In genomic region chr14:106393742-106394141, GRCh38 we compare ENCODE assay signal across 26 cellular contexts.
"Had no signal": no experiment of that assay in that cellular context is flagged by ENCODE, and none has a peak within 500 bp of the region (broad histone marks: within the 10 kb centered on the region; RNA-seq: fewer than 3 reads in every experiment).

No MANE protein-coding gene starts in this region.

- H3K27me3 Mint-ChIP-seq: type B pancreatic cell had no signal

- H3K4me1 ChIP-seq: left lung, lower lobe of right lung, pancreas, prostate gland, sigmoid colon, spleen, suprapubic skin, tibial nerve, uterus had no signal

- H3K9me3 ChIP-seq: left lung, lower lobe of right lung, pancreas, prostate gland, sigmoid colon, suprapubic skin, thoracic aorta, tibial nerve, uterus had no signal

- H3K36me3 Mint-ChIP-seq: immature natural killer cell; naive thymus-derived CD8-positive, alpha-beta T cell; stimulated activated effector memory CD8-positive, alpha-beta T cell treated with anti-CD3 and anti-CD28 coated beads, Interleukin-12 subunit alpha, Interleukin-12 subunit beta, amount 100 ng/mL, for 72 hours had no signal

- H3K9me3 Mint-ChIP-seq: immature natural killer cell; naive thymus-derived CD8-positive, alpha-beta T cell; stimulated activated effector memory CD8-positive, alpha-beta T cell treated with anti-CD3 and anti-CD28 coated beads, Interleukin-12 subunit alpha, Interleukin-12 subunit beta, amount 100 ng/mL, for 72 hours; stimulated activated naive CD8-positive, alpha-beta T cell treated with anti-CD3 and anti-CD28 coated beads, Interleukin-15, Interleukin-2, amounts not matched to agents 100 ng/mL and 50 ng/mL, for 24 hours had no signal

- ATAC-seq: left colon; left lung; lower lobe of right lung; naive thymus-derived CD8-positive, alpha-beta T cell; pancreas; right cardiac atrium; stimulated activated effector memory CD8-positive, alpha-beta T cell treated with anti-CD3 and anti-CD28 coated beads, Interleukin-12 subunit alpha, Interleukin-12 subunit beta, amount 100 ng/mL, for 72 hours had no signal

- H3K4me3 Mint-ChIP-seq: immature natural killer cell; naive thymus-derived CD8-positive, alpha-beta T cell; stimulated activated effector memory CD8-positive, alpha-beta T cell treated with anti-CD3 and anti-CD28 coated beads, Interleukin-12 subunit alpha, Interleukin-12 subunit beta, amount 100 ng/mL, for 72 hours; stimulated activated naive CD8-positive, alpha-beta T cell treated with anti-CD3 and anti-CD28 coated beads, Interleukin-15, Interleukin-2, amounts not matched to agents 100 ng/mL and 50 ng/mL, for 24 hours; type B pancreatic cell had no signal

- H3K36me3 ChIP-seq: left lung, lower lobe of right lung, pancreas, prostate gland, sigmoid colon, spleen, suprapubic skin, thoracic aorta, tibial nerve, uterus had no signal

- DNase-seq: hypothalamus; immature natural killer cell; kidney; left colon; left lung; lower lobe of right lung; mammary epithelial cell; mesenchymal stem cell; naive thymus-derived CD8-positive, alpha-beta T cell; pancreas; posterior cingulate gyrus; retina; right cardiac atrium; sigmoid colon; small intestine; spleen; stimulated activated CD4-positive, alpha-beta T cell treated with anti-CD3 and anti-CD28 coated beads, Interleukin-4, amount 100 ng/mL, for 24 hours; stimulated activated naive CD4-positive, alpha-beta T cell; uterus had no signal

- H3K4me3 ChIP-seq: left lung, lower lobe of right lung, pancreas, prostate gland, sigmoid colon, spleen, suprapubic skin, thoracic aorta, tibial nerve, uterus had no signal

- H3K27me3 ChIP-seq: tibial nerve, uterus had no signal

- H3K4me1 Mint-ChIP-seq: immature natural killer cell had no signal

- H3K27ac ChIP-seq: left lung, lower lobe of right lung, pancreas, prostate gland, sigmoid colon, spleen, suprapubic skin, thoracic aorta, tibial nerve, uterus had no signal

- H3K27ac Mint-ChIP-seq: immature natural killer cell; stimulated activated naive CD8-positive, alpha-beta T cell treated with anti-CD3 and anti-CD28 coated beads, Interleukin-15, Interleukin-2, amounts not matched to agents 100 ng/mL and 50 ng/mL, for 24 hours; type B pancreatic cell had no signal
